ENCODE assay signal across 23 cellular contexts in the genomic region with DNA sequence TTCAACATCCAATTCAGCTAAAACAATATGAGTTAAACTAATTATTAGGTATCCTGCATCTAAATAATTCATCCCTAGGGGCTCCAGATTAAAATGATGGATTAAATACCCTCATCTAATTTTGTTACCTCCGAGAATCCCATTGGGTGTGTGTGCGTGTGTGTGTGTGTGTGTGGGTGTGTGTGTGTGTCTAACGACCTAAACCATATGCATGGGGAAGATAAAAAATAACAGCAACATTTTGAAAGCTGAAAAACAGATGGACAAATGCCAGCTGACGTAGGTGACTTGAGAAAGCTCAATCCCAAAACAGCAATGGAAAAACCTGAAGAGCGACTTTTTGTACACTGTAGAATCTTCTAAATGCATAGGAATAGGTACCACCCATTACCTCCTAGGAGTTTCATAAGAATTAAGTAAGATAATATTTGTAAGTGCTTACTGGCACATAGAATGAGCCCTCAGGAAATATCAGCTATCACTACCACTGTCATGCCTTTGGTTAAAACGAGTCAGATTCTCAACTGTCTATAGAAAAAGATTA.
"Had no signal": no experiment of that assay in that cellular context is flagged by ENCODE, and none has a peak within 500 bp of the region (broad histone marks: within the 10 kb centered on the region; RNA-seq: fewer than 3 reads in every experiment).

No MANE protein-coding gene starts in this region.

- H3K9ac ChIP-seq: KMS-11 had no signal

- H3K27ac ChIP-seq: brain microvascular endothelial cell, KMS-11, VCaP had no signal

- DNase-seq: activated CD4-positive, alpha-beta memory T cell treated with anti-CD3 and anti-CD28 coated beads for 36 hours; activated CD4-positive, alpha-beta T cell treated with anti-CD3 and anti-CD28 coated beads, Interleukin-2, amount 10 ng/mL, durations not matched to agents 7 days and 5 days; activated CD4-positive, CD25-positive, alpha-beta regulatory T cell; activated CD8-positive, alpha-beta memory T cell treated with anti-CD3 and anti-CD28 coated beads for 24 hours; activated effector memory CD4-positive, alpha-beta T cell treated with anti-CD3 and anti-CD28 coated beads, Interleukin-2, amount 50 U/mL, for 16 hours; activated naive CD4-positive, alpha-beta T cell treated with Interleukin-2 at 50 U/mL for 16 hours; activated naive CD8-positive, alpha-beta T cell treated with anti-CD3 and anti-CD28 coated beads for 36 hours; activated T-cell treated with anti-CD3 and anti-CD28 coated beads, Interleukin-2, amount 50 U/mL, for 4 hours; brain microvascular endothelial cell; NCI-H1092 treated with DMSO at 0.1 percent for 48 hours; NCI-H1417 treated with DMSO at 0.1 percent for 48 hours; NCI-H1694; NCI-H2029; NCI-H2107; NCI-H2171 treated with DMSO at 0.1 percent for 48 hours; NCI-H226; NCI-H510A; NCI-H526 treated with DMSO at 0.1 percent for 48 hours; SHP77 treated with DMSO at 0.1 percent for 48 hours; T-helper 2 cell; T1000 had no signal

- H3K4me2 ChIP-seq: KMS-11 had no signal

- H3K36me3 ChIP-seq: brain microvascular endothelial cell had no signal

- H3K27me3 ChIP-seq: brain microvascular endothelial cell had no signal
